ENCODE assay signal across 1 cellular context in the genomic region with DNA sequence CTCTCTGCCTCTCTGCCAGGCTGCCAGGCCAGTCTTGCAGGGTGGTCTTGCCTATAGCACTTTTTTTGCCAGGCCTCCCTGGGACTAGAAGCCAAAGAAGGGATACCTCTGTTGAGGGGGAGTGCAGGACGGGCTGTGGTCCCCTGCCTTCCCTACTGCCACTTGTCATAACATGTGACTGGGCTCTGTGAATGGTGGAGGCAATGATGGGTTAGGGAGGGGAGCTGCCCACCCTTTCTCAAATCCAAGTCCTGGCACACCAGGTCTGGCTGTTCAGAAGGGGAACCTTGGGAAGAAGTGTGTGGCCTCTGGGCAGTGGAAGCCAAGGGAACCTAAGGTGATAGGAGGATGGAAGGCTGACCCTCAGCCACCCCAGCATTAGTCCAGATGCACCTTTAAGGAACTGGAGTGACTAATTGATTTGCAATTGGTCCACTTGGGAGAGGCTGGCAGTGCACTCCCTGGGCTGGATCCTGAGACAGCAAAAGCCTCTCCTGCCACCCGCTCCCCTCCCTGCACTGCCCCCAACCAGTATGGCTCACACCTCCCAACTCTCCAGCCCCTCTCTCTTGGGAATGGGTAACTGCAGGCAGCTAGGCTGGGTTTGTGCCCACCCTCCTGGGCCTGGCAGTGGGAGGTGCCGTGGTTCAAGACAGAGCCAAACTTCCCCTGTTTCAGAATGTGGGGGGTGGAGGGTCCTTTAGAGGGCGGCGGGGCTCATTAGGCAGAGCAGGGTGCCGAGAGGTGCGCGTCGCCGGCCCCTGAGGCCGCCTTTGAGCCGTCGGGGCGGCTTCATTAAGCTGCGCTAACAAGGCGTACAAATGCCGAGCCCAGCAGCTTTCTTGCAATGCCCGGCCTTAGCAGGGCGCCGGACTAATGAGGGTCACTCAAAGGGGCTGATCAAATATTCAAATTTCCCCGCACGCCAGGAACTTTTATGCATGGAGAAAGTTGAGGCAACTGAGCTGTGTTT.
TF ChIP-seq lines count a peak whose summit lies in the region.

No MANE protein-coding gene starts in this region.

TF ChIP-seq in H1, 55 proteins besides CTCF, POLR2A, EP300 and RAD21:
- TF ChIP-seq RXRA (IDR thresholded peaks at IDR 0.05; ENCODE audit: insufficient read depth, low read depth, low read length): no peak
- TF ChIP-seq, protein P1, sequence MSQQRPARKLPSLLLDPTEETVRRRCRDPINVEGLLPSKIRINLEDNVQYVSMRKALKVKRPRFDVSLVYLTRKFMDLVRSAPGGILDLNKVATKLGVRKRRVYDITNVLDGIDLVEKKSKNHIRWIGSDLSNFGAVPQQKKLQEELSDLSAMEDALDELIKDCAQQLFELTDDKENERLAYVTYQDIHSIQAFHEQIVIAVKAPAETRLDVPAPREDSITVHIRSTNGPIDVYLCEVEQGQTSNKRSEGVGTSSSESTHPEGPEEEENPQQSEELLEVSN (IDR thresholded peaks at IDR 0.05): peak; percentile 12; the same call in 1 of the 2 replicates
- TF ChIP-seq SIN3A (conservative IDR thresholded peaks at IDR 0.05 in 1 of 2, IDR thresholded peaks at IDR 0.05 in 1 of 2; ENCODE audit: low read depth in 1 of 2, low read length in 2 of 2): 0 out of 4 replicates have a peak, but pooled peaks of 1 of the 2 experiments have one; percentile 21
- TF ChIP-seq TBP (IDR thresholded peaks at IDR 0.05; ENCODE audit: low read depth, low read length): no peak
- TF ChIP-seq NANOG (IDR thresholded peaks at IDR 0.05; ENCODE audit: insufficient read depth, low read depth, low read length, poor library complexity, severe bottlenecking): no peak
- no peak for TF ChIP-seq CEBPB (IDR thresholded peaks at IDR 0.05; ENCODE audit: low read depth, low read length)
- TF ChIP-seq BCL11A (IDR thresholded peaks at IDR 0.05; ENCODE audit: low read depth in 2 of 2, low read length in 2 of 2): no peak
- no peak for TF ChIP-seq RFX5 (IDR thresholded peaks at IDR 0.05; ENCODE audit: borderline replicate concordance, low read depth, low read length)
- peak; percentile 73 for TF ChIP-seq ASH2L (IDR thresholded peaks at IDR 0.05; ENCODE audit: low read length)
- peak; percentile 24; the same call in 1 of the 2 replicates for TF ChIP-seq EGR1 (IDR thresholded peaks at IDR 0.05; ENCODE audit: borderline replicate concordance, low read depth, low read length)
- TF ChIP-seq, protein P2, sequence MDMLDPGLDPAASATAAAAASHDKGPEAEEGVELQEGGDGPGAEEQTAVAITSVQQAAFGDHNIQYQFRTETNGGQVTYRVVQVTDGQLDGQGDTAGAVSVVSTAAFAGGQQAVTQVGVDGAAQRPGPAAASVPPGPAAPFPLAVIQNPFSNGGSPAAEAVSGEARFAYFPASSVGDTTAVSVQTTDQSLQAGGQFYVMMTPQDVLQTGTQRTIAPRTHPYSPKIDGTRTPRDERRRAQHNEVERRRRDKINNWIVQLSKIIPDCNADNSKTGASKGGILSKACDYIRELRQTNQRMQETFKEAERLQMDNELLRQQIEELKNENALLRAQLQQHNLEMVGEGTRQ (IDR thresholded peaks at IDR 0.05; ENCODE audit: low read length): no peak
- TF ChIP-seq HDAC2 (IDR thresholded peaks at IDR 0.05; ENCODE audit: borderline replicate concordance in 1 of 2, low read depth in 2 of 2, low read length in 2 of 2): 0 out of 4 replicates have a peak, but pooled peaks of 1 of the 2 experiments have one; percentile 17
- peak; percentile 2 for TF ChIP-seq EZH2 (IDR thresholded peaks at IDR 0.05; ENCODE audit: low read depth, low read length, severe bottlenecking)
- TF ChIP-seq CTBP2 (IDR thresholded peaks at IDR 0.05; ENCODE audit: borderline replicate concordance, insufficient read depth, insufficient read length, low read length): no peak
- no peak for TF ChIP-seq CBX5 (IDR thresholded peaks at IDR 0.05; ENCODE audit: low read depth, low read length)
- TF ChIP-seq RNF2 (IDR thresholded peaks at IDR 0.05; ENCODE audit: borderline replicate concordance, low read depth, low read length, missing control alignments, poor library complexity, severe bottlenecking): peak; percentile 61
- no peak for TF ChIP-seq SP4 (IDR thresholded peaks at IDR 0.05; ENCODE audit: low read length)
